Comparison of ENCODE assay signal across 21 cellular contexts in genomic region chr7:156935250-156935649, GRCh38.
"Had no signal": no experiment of that assay in that cellular context is flagged by ENCODE, and none has a peak within 500 bp of the region (broad histone marks: within the 10 kb centered on the region; RNA-seq: fewer than 3 reads in every experiment).

No MANE protein-coding gene starts in this region.

- H3K9me3 Mint-ChIP-seq: activated CD4-positive, alpha-beta T cell treated with anti-CD3 and anti-CD28 coated beads, Interleukin-2, amount 10 ng/mL, durations not matched to agents 7 days and 5 days; activated naive CD8-positive, alpha-beta T cell treated with anti-CD3 and anti-CD28 coated beads, Interleukin-2, amount 10 ng/mL, durations not matched to agents 7 days and 5 days; activated T-cell treated with anti-CD3 and anti-CD28 coated beads, Interleukin-2, amount 50 U/mL, for 72 hours; effector memory CD8-positive, alpha-beta T cell; naive thymus-derived CD4-positive, alpha-beta T cell; type B pancreatic cell had no signal

- H3K4me3 Mint-ChIP-seq: activated CD4-positive, alpha-beta T cell treated with anti-CD3 and anti-CD28 coated beads, Interleukin-2, amount 10 ng/mL, durations not matched to agents 7 days and 5 days; activated naive CD8-positive, alpha-beta T cell treated with anti-CD3 and anti-CD28 coated beads, Interleukin-2, amount 10 ng/mL, durations not matched to agents 7 days and 5 days; activated T-cell treated with anti-CD3 and anti-CD28 coated beads, Interleukin-2, amount 50 U/mL, for 72 hours; effector memory CD8-positive, alpha-beta T cell; naive thymus-derived CD4-positive, alpha-beta T cell; type B pancreatic cell had no signal

- DNase-seq: activated CD4-positive, alpha-beta T cell treated with anti-CD3 and anti-CD28 coated beads, Interleukin-2, amount 10 ng/mL, durations not matched to agents 7 days and 5 days; activated CD8-positive, alpha-beta memory T cell treated with anti-CD3 and anti-CD28 coated beads, Interleukin-2, amount 50 U/mL, for 48 hours; activated gamma-delta T cell treated with Interleukin-2 at 50 U/mL for 16 hours; activated naive CD8-positive, alpha-beta T cell treated with anti-CD3 and anti-CD28 coated beads, Interleukin-2, amount 10 ng/mL, durations not matched to agents 7 days and 5 days; activated T-cell treated with anti-CD3 and anti-CD28 coated beads, Interleukin-2, amount 50 U/mL, for 72 hours; anterior cingulate cortex; brain microvascular endothelial cell; cerebellar nuclear complex; dermis blood vessel endothelial cell; effector memory CD8-positive, alpha-beta T cell; islet precursor cell; left lung; naive thymus-derived CD4-positive, alpha-beta T cell; stimulated activated CD4-positive, alpha-beta T cell treated with anti-CD3 and anti-CD28 coated beads, Interleukin-4, amount 100 ng/mL, for 24 hours; stimulated activated naive CD4-positive, alpha-beta T cell had no signal

- H3K4me3 ChIP-seq: gastroesophageal sphincter, left lung, right atrium auricular region, skin epidermis, suprapubic skin had no signal

- H3K27ac ChIP-seq: brain microvascular endothelial cell, epithelial cell of prostate, gastroesophageal sphincter, left lung, right atrium auricular region, skin epidermis, suprapubic skin had no signal

- H3K27ac Mint-ChIP-seq: activated CD4-positive, alpha-beta T cell treated with anti-CD3 and anti-CD28 coated beads, Interleukin-2, amount 10 ng/mL, durations not matched to agents 7 days and 5 days; activated naive CD8-positive, alpha-beta T cell treated with anti-CD3 and anti-CD28 coated beads, Interleukin-2, amount 10 ng/mL, durations not matched to agents 7 days and 5 days; activated T-cell treated with anti-CD3 and anti-CD28 coated beads, Interleukin-2, amount 50 U/mL, for 72 hours; effector memory CD8-positive, alpha-beta T cell; naive thymus-derived CD4-positive, alpha-beta T cell; type B pancreatic cell had no signal

- ATAC-seq: activated T-cell treated with anti-CD3 and anti-CD28 coated beads, Interleukin-2, amount 50 U/mL, for 72 hours; effector memory CD8-positive, alpha-beta T cell; gastroesophageal sphincter; left lung; naive thymus-derived CD4-positive, alpha-beta T cell had no signal

- H3K36me3 Mint-ChIP-seq: activated naive CD8-positive, alpha-beta T cell treated with anti-CD3 and anti-CD28 coated beads, Interleukin-2, amount 10 ng/mL, durations not matched to agents 7 days and 5 days; naive thymus-derived CD4-positive, alpha-beta T cell; type B pancreatic cell had no signal
